In the genomic region with DNA sequence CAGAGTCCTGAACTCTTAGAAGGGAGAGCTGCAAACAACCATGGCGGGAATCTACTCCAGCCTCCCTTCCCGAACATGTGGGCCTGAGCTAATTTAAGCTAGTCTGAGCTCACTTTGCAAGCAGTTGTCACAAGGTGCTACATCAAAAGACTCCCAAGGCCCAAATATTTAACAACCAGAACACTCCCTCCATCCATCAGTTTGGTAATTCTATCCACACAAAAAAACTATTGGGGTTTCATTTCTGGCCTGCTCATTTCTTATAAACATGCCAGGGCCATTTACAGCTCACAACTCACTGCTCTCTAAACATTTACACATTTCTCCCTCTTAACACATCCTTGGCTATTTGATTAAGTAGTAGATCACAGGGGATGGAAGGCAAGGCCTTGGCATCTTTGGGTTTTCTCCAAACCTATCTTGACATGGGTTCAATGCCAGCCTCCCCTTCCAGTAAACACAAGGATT, we compare ENCODE assay signal across 23 cellular contexts.
DNase-seq lines count a peak whose midpoint lies in the region; ATAC-seq lines count a peak whose summit lies in the region.
"Had no signal": no experiment of that assay in that cellular context is flagged by ENCODE, and none has a peak within 500 bp of the region (broad histone marks: within the 10 kb centered on the region; RNA-seq: fewer than 3 reads in every experiment).

No MANE protein-coding gene starts in this region.

- H3K36me3 ChIP-seq in muscle layer of colon (ENCODE audit: insufficient read depth, low read length) (no peaks in the 10 kb centered on the region), skeletal muscle tissue (ENCODE audit: control insufficient read depth in 3 of 3, insufficient read depth in 3 of 3, low read length in 3 of 3) (no peaks in the 10 kb centered on the region)
- H3K36me3 ChIP-seq: BE2C, HAP-1 had no signal

- intact Hi-C loops in cardiac septum (cut with DNase I), result no loop called here
- intact Hi-C loops in left cardiac atrium (cut with DNase I), result no loop called here

- H3K27me3 ChIP-seq in muscle layer of colon (ENCODE audit: control insufficient read depth in 1 of 2, insufficient read depth in 2 of 2, low read length in 2 of 2) (no peaks in the 10 kb centered on the region), skeletal muscle tissue (ENCODE audit: control insufficient read depth in 3 of 3, insufficient read depth in 3 of 3, low read length in 3 of 3) (no peaks in the 10 kb centered on the region)
- H3K27me3 ChIP-seq: BE2C had no signal

- H3K9ac ChIP-seq in muscle layer of colon (ENCODE audit: low read length) (no peak overlapping the region), skeletal muscle tissue (ENCODE audit: low read depth in 1 of 3, low read length in 3 of 3) (no peak overlapping the region)

- ATAC-seq in left cardiac atrium, result no peak

- H3K4me1 ChIP-seq in muscle layer of colon (ENCODE audit: insufficient read depth, low read length) (peaks cover 63% of the 10 kb centered on the region), skeletal muscle tissue (ENCODE audit: control insufficient read depth in 3 of 3, insufficient read depth in 3 of 3, low read length in 3 of 3) (peaks cover 4 to 34% (median 24%) of the 10 kb centered on the region in 3 donors)
- H3K4me1 ChIP-seq: BE2C, HAP-1 had no signal

- H3K27ac ChIP-seq in muscle layer of colon (ENCODE audit: low read depth, low read length), result peak overlapping the region; percentile 88
- peak overlapping the region; percentile 31 for H3K27ac ChIP-seq in skeletal muscle tissue (ENCODE audit: low read depth, low read length)

- no peak overlapping the region for H3K4me3 ChIP-seq in muscle layer of colon (ENCODE audit: low read depth in 1 of 2, low read length in 2 of 2)
- H3K4me3 ChIP-seq in skeletal muscle tissue (ENCODE audit: low read length in 3 of 3), result no peak overlapping the region
- H3K4me3 ChIP-seq: HAP-1 had no signal

- DNase-seq in cardiac septum (ENCODE audit: low spot score) (peak; percentile 7), left cardiac atrium (no peak), LoVo (ENCODE audit: low spot score) (no peak)
- no peak for DNase-seq in effector CD4-positive, alpha-beta T cell
- DNase-seq in stimulated activated CD4-positive, alpha-beta T cell treated with anti-CD3 and anti-CD28 coated beads, Interleukin-4, amount 100 ng/mL, for 4 hours, result no peak
- no peak for DNase-seq in activated CD4-positive, alpha-beta T cell treated with anti-CD3 and anti-CD28 coated beads, Interleukin-2, amount 50 U/mL, for 48 hours
- DNase-seq: 8988T; BE2C; CD4-positive, alpha-beta T cell; DMS153; GDM1; Kasumi-1; MM.1S; NCI-H1092; NCI-H146; NCI-H2081; NCI-H510A; NCI-H748 treated with DMSO at 0.1 percent for 48 hours; NK-92 treated with Interleukin-12 subunit alpha and Interleukin-12 subunit beta, amount 100 ng/mL, for 24 hours; Right ventricle myocardium superior had no signal

- no peaks in the 10 kb centered on the region for H3K9me3 ChIP-seq in muscle layer of colon (ENCODE audit: low read length)
- no peaks in the 10 kb centered on the region for H3K9me3 ChIP-seq in skeletal muscle tissue (ENCODE audit: control insufficient read depth in 3 of 3, low read length in 3 of 3)
- H3K9me3 ChIP-seq: BE2C, HAP-1 had no signal
